Comparison of ENCODE assay signal across 8 cellular contexts in the genomic region with DNA sequence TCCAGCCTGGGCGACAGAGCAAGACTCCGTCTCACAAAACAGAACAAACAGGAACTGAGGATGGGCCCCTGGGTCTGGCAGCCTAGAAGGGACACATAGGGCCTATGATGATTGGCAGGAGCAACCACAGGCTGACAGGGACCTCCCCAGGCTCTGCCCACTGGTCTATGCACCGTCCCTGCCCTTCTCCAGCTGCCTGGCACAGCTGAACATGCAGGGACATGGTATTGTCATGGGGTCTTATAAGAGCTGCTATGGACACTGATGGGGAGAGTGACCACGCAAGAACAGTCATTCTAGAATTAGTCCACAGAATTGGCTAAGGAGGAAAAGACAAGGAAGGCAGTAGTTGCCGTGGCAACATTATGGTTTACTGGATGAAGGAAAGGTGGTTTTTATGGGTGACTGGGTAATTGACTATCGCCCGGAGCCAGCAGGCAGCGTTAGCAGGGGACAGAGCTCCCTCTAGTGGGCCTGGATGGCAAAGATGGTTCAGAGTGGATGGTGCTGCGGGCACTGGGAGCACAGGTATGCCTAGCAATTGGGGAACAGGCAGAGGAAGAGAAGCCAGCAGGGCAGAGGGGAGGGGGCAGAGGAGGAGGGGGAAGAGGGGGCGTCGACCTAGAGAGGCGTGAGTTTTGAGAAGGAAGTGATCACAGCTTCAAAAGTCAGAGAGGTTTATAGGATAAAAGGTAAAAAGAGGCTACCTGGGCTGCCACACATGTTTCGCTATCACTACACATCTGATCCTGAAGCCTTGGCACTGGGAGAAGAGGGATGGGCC. TPM values are rescaled to one million over a fixed set of nuclear protein-coding genes. Genes with fewer than 3 reads are reported as not detected.
DNase-seq lines count a peak whose midpoint lies in the region; ATAC-seq and TF ChIP-seq lines count a peak whose summit lies in the region.

No MANE protein-coding gene starts in this region.

- no peak overlapping the region for H3K27ac ChIP-seq in left ventricle myocardium inferior (replicated peaks)

- no peaks in the 10 kb centered on the region for H3K4me1 ChIP-seq in left ventricle myocardium inferior

- no peaks in the 10 kb centered on the region for H3K36me3 Mint-ChIP-seq in activated naive CD4-positive, alpha-beta T cell treated with anti-CD3 and anti-CD28 coated beads, Interleukin-2, amount 50 U/mL, for 72 hours

- DNase-seq in EL (peak; percentile 72), HEK293T (ENCODE audit: extremely low spot score) (peak; percentile 84), NCI-H1436 treated with DMSO at 0.1 percent for 48 hours (lab: John Stamatoyannopoulos, UW) (peak; percentile 24), SKM-1 treated with dmso at 0.1 percent for 144 hours (lab: John Stamatoyannopoulos, UW; ENCODE audit: unreplicated experiment) (peak; percentile 84), left ventricle myocardium inferior (peak; percentile 63), retinal pigment epithelial cell (ENCODE audit: low read depth) (peak; percentile 48)
- peak; percentile 81 to 88 for DNase-seq in activated naive CD4-positive, alpha-beta T cell treated with anti-CD3 and anti-CD28 coated beads, Interleukin-2, amount 50 U/mL, for 72 hours (ENCODE audit: low spot score in 2 of 2)

- peak; percentile 98 to 99 for ATAC-seq in activated naive CD4-positive, alpha-beta T cell treated with anti-CD3 and anti-CD28 coated beads, Interleukin-2, amount 50 U/mL, for 72 hours
- ATAC-seq in HG03139 (IDR thresholded peaks at IDR 0.05; ENCODE audit: unreplicated experiment), result no peak

- CTCF ChIA-PET in HEK293T (lab: Yijun Ruan, JAX), result interaction anchor here (0.6 to 1.5 kb wide), 8 partner anchors 9 to 225 kb away, joined by 3 to 9 read pairs (median 3); a partner anchor contains a TSS

- intact Hi-C loops in left ventricle myocardium inferior (cut with micrococcal nuclease), result no loop called here

- POLR2A ChIA-PET in HEK293T (lab: Yijun Ruan, JAX), result interaction anchor here (1.0 kb wide), 1 partner anchor 188 kb away, joined by 9 read pairs; a partner anchor contains a TSS

- H3K27me3 ChIP-seq in left ventricle myocardium inferior (ENCODE audit: low read depth), result peaks cover 5% of the 10 kb centered on the region

- no peaks in the 10 kb centered on the region for H3K9me3 Mint-ChIP-seq in activated naive CD4-positive, alpha-beta T cell treated with anti-CD3 and anti-CD28 coated beads, Interleukin-2, amount 50 U/mL, for 72 hours

- H3K9me3 ChIP-seq in left ventricle myocardium inferior (replicated peaks), result no peaks in the 10 kb centered on the region

- H3K27ac Mint-ChIP-seq in activated naive CD4-positive, alpha-beta T cell treated with anti-CD3 and anti-CD28 coated beads, Interleukin-2, amount 50 U/mL, for 72 hours, result no peak overlapping the region

- TF ChIP-seq CTCF in left ventricle myocardium inferior (IDR thresholded peaks at IDR 0.05; ENCODE audit: borderline replicate concordance) (peak; percentile 84), retinal pigment epithelial cell (conservative IDR thresholded peaks at IDR 0.05; ENCODE audit: low read depth, low read length) (peak; percentile 99)

- no peaks in the 10 kb centered on the region for H3K36me3 ChIP-seq in left ventricle myocardium inferior

- H3K4me3 ChIP-seq in left ventricle myocardium inferior (no peak overlapping the region), retinal pigment epithelial cell (ENCODE audit: low read length) (no peak overlapping the region)

TF ChIP-seq in HEK293T, 16 proteins besides CTCF, POLR2A, EP300 and RAD21:
- TF ChIP-seq HDGF (IDR thresholded peaks at IDR 0.05; ENCODE audit: borderline replicate concordance), result no peak
- no peak for TF ChIP-seq FOXM1 (IDR thresholded peaks at IDR 0.05; ENCODE audit: borderline replicate concordance)
- no peak for TF ChIP-seq SP1 (IDR thresholded peaks at IDR 0.05)
- peak; percentile 32; the same call in 1 of the 2 replicates for TF ChIP-seq CTBP1 (IDR thresholded peaks at IDR 0.05; ENCODE audit: borderline replicate concordance)
- no peak for TF ChIP-seq L3MBTL2 (conservative IDR thresholded peaks at IDR 0.05)
- no peak for TF ChIP-seq TARDBP (IDR thresholded peaks at IDR 0.05)

RNA-seq across cellular contexts. Expression of a gene that starts 7.8 kb away (rescaled TPM):
- 10 to 100 TPM; 49.7 to 64.2 TPM for total RNA-seq in activated naive CD4-positive, alpha-beta T cell treated with anti-CD3 and anti-CD28 coated beads, Interleukin-2, amount 50 U/mL, for 72 hours
- 17.0 TPM for total RNA-seq in left ventricle myocardium inferior

RNA-seq across cellular contexts. Expression of a gene that starts 49.4 kb away (rescaled TPM):
- total RNA-seq in activated naive CD4-positive, alpha-beta T cell treated with anti-CD3 and anti-CD28 coated beads, Interleukin-2, amount 50 U/mL, for 72 hours, result under 1 TPM; 0.18 to 0.27 TPM
- total RNA-seq in left ventricle myocardium inferior, result 4.3 TPM

RNA-seq across cellular contexts. Expression of a gene that starts 57.6 kb away (rescaled TPM):
- not detected for total RNA-seq in activated naive CD4-positive, alpha-beta T cell treated with anti-CD3 and anti-CD28 coated beads, Interleukin-2, amount 50 U/mL, for 72 hours
- not detected for total RNA-seq in left ventricle myocardium inferior

Comparison
In these comparisons a context has a peak if more than half of its experiments do, and no peak if none do; other contexts are left out.
1. DNase-seq: peak in every context shown above with its lines; median percentile 84 in activated naive CD4-positive, alpha-beta T cell treated with anti-CD3 and anti-CD28 coated beads, Interleukin-2, amount 50 U/mL, for 72 hours; 84 in HEK293T; 84 in SKM-1 treated with dmso at 0.1 percent for 144 hours; 72 in EL; 63 in left ventricle myocardium inferior; 48 in retinal pigment epithelial cell; 24 in NCI-H1436 treated with DMSO at 0.1 percent for 48 hours.